In the genomic region with DNA sequence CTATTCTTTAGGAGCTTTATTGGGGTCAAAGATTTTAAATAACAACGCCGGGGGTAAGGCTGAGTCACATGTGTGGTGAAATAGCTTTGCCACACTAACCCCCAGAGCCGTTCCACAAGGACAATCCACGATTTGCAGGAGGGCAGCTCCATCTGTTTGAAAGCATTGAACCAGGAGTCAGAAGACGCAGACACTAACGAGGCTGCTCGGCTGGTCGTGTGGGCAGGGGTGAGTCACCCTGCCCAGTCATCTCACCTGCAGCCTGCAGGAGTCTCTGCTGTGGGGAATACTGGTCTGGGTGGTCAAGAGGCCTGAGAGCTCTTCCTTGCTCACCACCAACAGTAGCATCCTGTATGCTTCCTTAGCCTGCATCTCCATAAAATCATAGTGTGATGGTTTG, we compare ENCODE assay signal across 15 cellular contexts.
DNase-seq lines count a peak whose midpoint lies in the region; ATAC-seq and TF ChIP-seq lines count a peak whose summit lies in the region.
"Had no signal": no experiment of that assay in that cellular context is flagged by ENCODE, and none has a peak within 500 bp of the region (broad histone marks: within the 10 kb centered on the region; RNA-seq: fewer than 3 reads in every experiment).

No MANE protein-coding gene starts in this region.

- no peak overlapping the region for H3K27ac Mint-ChIP-seq in activated CD4-positive, alpha-beta memory T cell treated with anti-CD3 and anti-CD28 coated beads for 36 hours
- H3K27ac Mint-ChIP-seq in activated CD4-positive, alpha-beta memory T cell treated with anti-CD3 and anti-CD28 coated beads, Interleukin-2, amount 10 ng/mL, durations not matched to agents 7 days and 5 days = no peak overlapping the region
- no peak overlapping the region for H3K27ac Mint-ChIP-seq in activated naive CD8-positive, alpha-beta T cell treated with anti-CD3 and anti-CD28 coated beads, Interleukin-2, amount 50 U/mL, for 24 hours
- no peak overlapping the region for H3K27ac Mint-ChIP-seq in activated CD4-positive, alpha-beta T cell treated with anti-CD3 and anti-CD28 coated beads, Interleukin-2, amount 10 ng/mL, durations not matched to agents 24 days and 14 days
- H3K27ac Mint-ChIP-seq: neural progenitor cell, type B pancreatic cell had no signal

- no peaks in the 10 kb centered on the region for H3K36me3 ChIP-seq in ovary
- H3K36me3 ChIP-seq: neural progenitor cell had no signal

- H3K27me3 ChIP-seq in ovary = no peaks in the 10 kb centered on the region
- H3K27me3 ChIP-seq: neural progenitor cell had no signal

- H3K4me1 ChIP-seq in ovary (ENCODE audit: insufficient read depth) = peaks cover 8% of the 10 kb centered on the region
- H3K4me1 ChIP-seq: A549 had no signal

- TF ChIP-seq EP300 in ovary (IDR thresholded peaks at IDR 0.05) = no peak

- H3K27ac ChIP-seq in ovary = no peak overlapping the region
- H3K27ac ChIP-seq: A549, neural progenitor cell had no signal

- CTCF ChIA-PET in activated CD4-positive, alpha-beta memory T cell treated with anti-CD3 and anti-CD28 coated beads for 36 hours (lab: Charles Lee) = interaction anchor here (0.7 kb wide), 1 partner anchor 291 kb away, joined by 3 read pairs; no protein-coding TSS in a partner anchor
- CTCF ChIA-PET in activated CD4-positive, alpha-beta memory T cell treated with anti-CD3 and anti-CD28 coated beads, Interleukin-2, amount 10 ng/mL, durations not matched to agents 7 days and 5 days (lab: Charles Lee) = interaction anchor here (1.5 kb wide), 1 partner anchor 19 kb away, joined by 3 read pairs; no protein-coding TSS in a partner anchor

- POLR2A ChIA-PET in activated CD4-positive, alpha-beta memory T cell treated with anti-CD3 and anti-CD28 coated beads for 36 hours (lab: Charles Lee) = no interaction called here
- POLR2A ChIA-PET in activated CD4-positive, alpha-beta memory T cell treated with anti-CD3 and anti-CD28 coated beads, Interleukin-2, amount 10 ng/mL, durations not matched to agents 7 days and 5 days (lab: Charles Lee) = no interaction called here

- no peaks in the 10 kb centered on the region for H3K36me3 Mint-ChIP-seq in activated CD4-positive, alpha-beta memory T cell treated with anti-CD3 and anti-CD28 coated beads for 36 hours
- no peaks in the 10 kb centered on the region for H3K36me3 Mint-ChIP-seq in activated CD4-positive, alpha-beta memory T cell treated with anti-CD3 and anti-CD28 coated beads, Interleukin-2, amount 10 ng/mL, durations not matched to agents 7 days and 5 days (ENCODE audit: low read depth)
- H3K36me3 Mint-ChIP-seq in activated naive CD8-positive, alpha-beta T cell treated with anti-CD3 and anti-CD28 coated beads, Interleukin-2, amount 50 U/mL, for 24 hours (ENCODE audit: low read depth) = no peaks in the 10 kb centered on the region
- no peaks in the 10 kb centered on the region for H3K36me3 Mint-ChIP-seq in activated CD4-positive, alpha-beta T cell treated with anti-CD3 and anti-CD28 coated beads, Interleukin-2, amount 10 ng/mL, durations not matched to agents 24 days and 14 days (ENCODE audit: low read depth)
- H3K36me3 Mint-ChIP-seq: brain, neural progenitor cell, type B pancreatic cell had no signal

- TF ChIP-seq POLR2A in ovary (IDR thresholded peaks at IDR 0.05) = no peak

- no peaks in the 10 kb centered on the region for H3K27me3 Mint-ChIP-seq in activated CD4-positive, alpha-beta memory T cell treated with anti-CD3 and anti-CD28 coated beads for 36 hours
- H3K27me3 Mint-ChIP-seq in activated CD4-positive, alpha-beta memory T cell treated with anti-CD3 and anti-CD28 coated beads, Interleukin-2, amount 10 ng/mL, durations not matched to agents 7 days and 5 days = no peaks in the 10 kb centered on the region
- peaks cover 1% of the 10 kb centered on the region for H3K27me3 Mint-ChIP-seq in activated naive CD8-positive, alpha-beta T cell treated with anti-CD3 and anti-CD28 coated beads, Interleukin-2, amount 50 U/mL, for 24 hours
- no peaks in the 10 kb centered on the region for H3K27me3 Mint-ChIP-seq in activated CD4-positive, alpha-beta T cell treated with anti-CD3 and anti-CD28 coated beads, Interleukin-2, amount 10 ng/mL, durations not matched to agents 24 days and 14 days
- H3K27me3 Mint-ChIP-seq: brain, type B pancreatic cell had no signal

- H3K4me1 Mint-ChIP-seq in activated CD4-positive, alpha-beta memory T cell treated with anti-CD3 and anti-CD28 coated beads for 36 hours (ENCODE audit: low read depth) = peaks cover 7% of the 10 kb centered on the region
- peaks cover 2% of the 10 kb centered on the region for H3K4me1 Mint-ChIP-seq in activated CD4-positive, alpha-beta memory T cell treated with anti-CD3 and anti-CD28 coated beads, Interleukin-2, amount 10 ng/mL, durations not matched to agents 7 days and 5 days
- H3K4me1 Mint-ChIP-seq in activated naive CD8-positive, alpha-beta T cell treated with anti-CD3 and anti-CD28 coated beads, Interleukin-2, amount 50 U/mL, for 24 hours = peaks cover 33% of the 10 kb centered on the region
- H3K4me1 Mint-ChIP-seq in activated CD4-positive, alpha-beta T cell treated with anti-CD3 and anti-CD28 coated beads, Interleukin-2, amount 10 ng/mL, durations not matched to agents 24 days and 14 days = peaks cover 2% of the 10 kb centered on the region

- no peaks in the 10 kb centered on the region for H3K9me3 Mint-ChIP-seq in activated CD4-positive, alpha-beta memory T cell treated with anti-CD3 and anti-CD28 coated beads for 36 hours
- H3K9me3 Mint-ChIP-seq in activated CD4-positive, alpha-beta memory T cell treated with anti-CD3 and anti-CD28 coated beads, Interleukin-2, amount 10 ng/mL, durations not matched to agents 7 days and 5 days = peaks cover 3% of the 10 kb centered on the region
- no peaks in the 10 kb centered on the region for H3K9me3 Mint-ChIP-seq in activated naive CD8-positive, alpha-beta T cell treated with anti-CD3 and anti-CD28 coated beads, Interleukin-2, amount 50 U/mL, for 24 hours
- no peaks in the 10 kb centered on the region for H3K9me3 Mint-ChIP-seq in activated CD4-positive, alpha-beta T cell treated with anti-CD3 and anti-CD28 coated beads, Interleukin-2, amount 10 ng/mL, durations not matched to agents 24 days and 14 days
- H3K9me3 Mint-ChIP-seq: neural progenitor cell, type B pancreatic cell had no signal

- no peaks in the 10 kb centered on the region for H3K9me3 ChIP-seq in ovary
- H3K9me3 ChIP-seq: A549 had no signal

- H3K4me3 Mint-ChIP-seq in activated CD4-positive, alpha-beta memory T cell treated with anti-CD3 and anti-CD28 coated beads for 36 hours = no peak overlapping the region
- no peak overlapping the region for H3K4me3 Mint-ChIP-seq in activated CD4-positive, alpha-beta memory T cell treated with anti-CD3 and anti-CD28 coated beads, Interleukin-2, amount 10 ng/mL, durations not matched to agents 7 days and 5 days
- no peak overlapping the region for H3K4me3 Mint-ChIP-seq in activated naive CD8-positive, alpha-beta T cell treated with anti-CD3 and anti-CD28 coated beads, Interleukin-2, amount 50 U/mL, for 24 hours
- no peak overlapping the region for H3K4me3 Mint-ChIP-seq in activated CD4-positive, alpha-beta T cell treated with anti-CD3 and anti-CD28 coated beads, Interleukin-2, amount 10 ng/mL, durations not matched to agents 24 days and 14 days
- H3K4me3 Mint-ChIP-seq: brain, neural progenitor cell, type B pancreatic cell had no signal

- WGBS in ovary, 3 donors = 84 to 87% (median 87%) methylated on average over 8 of the region's 8 CpGs

- ATAC-seq in activated naive CD8-positive, alpha-beta T cell treated with anti-CD3 and anti-CD28 coated beads, Interleukin-2, amount 50 U/mL, for 24 hours = peak; percentile 76
- ATAC-seq: A549, left ventricle myocardium superior had no signal

- TF ChIP-seq CTCF in ovary (IDR thresholded peaks at IDR 0.05) = no peak

- peak; percentile 42 for DNase-seq in activated CD4-positive, alpha-beta memory T cell treated with anti-CD3 and anti-CD28 coated beads for 36 hours
- DNase-seq in activated CD4-positive, alpha-beta memory T cell treated with anti-CD3 and anti-CD28 coated beads, Interleukin-2, amount 10 ng/mL, durations not matched to agents 7 days and 5 days = no peak
- DNase-seq in HPDE6-E6E7 (ENCODE audit: extremely low spot score) (peak; percentile 57), myocyte (ENCODE audit: low read depth) (peak; percentile 3), NCI-H2081 treated with DMSO at 0.1 percent for 48 hours (lab: John Stamatoyannopoulos, UW) (no peak), ovary (no peak)
- DNase-seq in activated naive CD8-positive, alpha-beta T cell treated with anti-CD3 and anti-CD28 coated beads, Interleukin-2, amount 50 U/mL, for 24 hours = peak; percentile 19
- DNase-seq in activated CD4-positive, alpha-beta T cell treated with anti-CD3 and anti-CD28 coated beads, Interleukin-2, amount 10 ng/mL, durations not matched to agents 24 days and 14 days = no peak
- DNase-seq: left ventricle myocardium superior, NCI-H1048, NCI-H510A treated with DMSO at 0.1 percent for 48 hours had no signal

- intact Hi-C loops in activated CD4-positive, alpha-beta memory T cell treated with anti-CD3 and anti-CD28 coated beads for 36 hours (cut with micrococcal nuclease) = no loop called here
- intact Hi-C loops in activated CD4-positive, alpha-beta T cell treated with anti-CD3 and anti-CD28 coated beads, Interleukin-2, amount 10 ng/mL, durations not matched to agents 24 days and 14 days (cut with micrococcal nuclease) = no loop called here
- intact Hi-C loops in ovary (cut with DNase I) = no loop called here

- H3K4me3 ChIP-seq in ovary = no peak overlapping the region
- H3K4me3 ChIP-seq: A549, neural progenitor cell had no signal

Comparison
In these comparisons a context has a peak if more than half of its experiments do, and no peak if none do; other contexts are left out.
1. DNase-seq: peak in activated CD4-positive, alpha-beta memory T cell treated with anti-CD3 and anti-CD28 coated beads for 36 hours (single experiment), HPDE6-E6E7 (single experiment), activated naive CD8-positive, alpha-beta T cell treated with anti-CD3 and anti-CD28 coated beads, Interleukin-2, amount 50 U/mL, for 24 hours (single experiment) and myocyte (single experiment); none in activated CD4-positive, alpha-beta memory T cell treated with anti-CD3 and anti-CD28 coated beads, Interleukin-2, amount 10 ng/mL, durations not matched to agents 7 days and 5 days (single experiment), NCI-H2081 treated with DMSO at 0.1 percent for 48 hours (single experiment), activated CD4-positive, alpha-beta T cell treated with anti-CD3 and anti-CD28 coated beads, Interleukin-2, amount 10 ng/mL, durations not matched to agents 24 days and 14 days (single experiment) and ovary (0 of 5).